1 cellular context compared by ENCODE assay signal in genomic region chr14:50928002-50928635, GRCh38.
TF ChIP-seq lines count a peak whose summit lies in the region.

No MANE protein-coding gene starts in this region.

TF ChIP-seq in SK-N-SH, 30 proteins besides CTCF, POLR2A, EP300 and RAD21 (continued from another document):
- TF ChIP-seq IRF3 (IDR thresholded peaks at IDR 0.05; ENCODE audit: low read depth, low read length) (no peak), ELF1 (IDR thresholded peaks at IDR 0.05) (no peak), RFX5 (IDR thresholded peaks at IDR 0.05; ENCODE audit: low read length) (no peak), FOSL2 (IDR thresholded peaks at IDR 0.05; ENCODE audit: borderline replicate concordance, low read depth) (no peak), TCF12 (IDR thresholded peaks at IDR 0.05) (no peak)
- TF ChIP-seq, protein P1, sequence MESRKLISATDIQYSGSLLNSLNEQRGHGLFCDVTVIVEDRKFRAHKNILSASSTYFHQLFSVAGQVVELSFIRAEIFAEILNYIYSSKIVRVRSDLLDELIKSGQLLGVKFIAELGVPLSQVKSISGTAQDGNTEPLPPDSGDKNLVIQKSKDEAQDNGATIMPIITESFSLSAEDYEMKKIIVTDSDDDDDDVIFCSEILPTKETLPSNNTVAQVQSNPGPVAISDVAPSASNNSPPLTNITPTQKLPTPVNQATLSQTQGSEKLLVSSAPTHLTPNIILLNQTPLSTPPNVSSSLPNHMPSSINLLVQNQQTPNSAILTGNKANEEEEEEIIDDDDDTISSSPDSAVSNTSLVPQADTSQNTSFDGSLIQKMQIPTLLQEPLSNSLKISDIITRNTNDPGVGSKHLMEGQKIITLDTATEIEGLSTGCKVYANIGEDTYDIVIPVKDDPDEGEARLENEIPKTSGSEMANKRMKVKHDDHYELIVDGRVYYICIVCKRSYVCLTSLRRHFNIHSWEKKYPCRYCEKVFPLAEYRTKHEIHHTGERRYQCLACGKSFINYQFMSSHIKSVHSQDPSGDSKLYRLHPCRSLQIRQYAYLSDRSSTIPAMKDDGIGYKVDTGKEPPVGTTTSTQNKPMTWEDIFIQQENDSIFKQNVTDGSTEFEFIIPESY (IDR thresholded peaks at IDR 0.05; ENCODE audit: borderline replicate concordance, low read depth), result no peak
